In genomic region chr7:29035044-29035740, GRCh38 we compare ENCODE assay signal across 8 cellular contexts.
DNase-seq lines count a peak whose midpoint lies in the region; ATAC-seq and TF ChIP-seq lines count a peak whose summit lies in the region.
"Had no signal": no experiment of that assay in that cellular context is flagged by ENCODE, and none has a peak within 500 bp of the region (broad histone marks: within the 10 kb centered on the region; RNA-seq: fewer than 3 reads in every experiment).

No MANE protein-coding gene starts in this region.

- no peak for TF ChIP-seq CTCF in fibroblast of mammary gland (conservative IDR thresholded peaks at IDR 0.05; ENCODE audit: control insufficient read depth, insufficient read depth, low read depth, low read length)

- H3K4me3 ChIP-seq in fibroblast of mammary gland (ENCODE audit: control insufficient read depth, low read depth, low read length): no peak overlapping the region
- H3K4me3 ChIP-seq: SK-N-MC had no signal

- ATAC-seq in sciatic nerve (peak; percentile 79), HG02981 (IDR thresholded peaks at IDR 0.05; ENCODE audit: unreplicated experiment) (no peak), HG03439 (IDR thresholded peaks at IDR 0.05; ENCODE audit: unreplicated experiment) (no peak)

- peak; percentile 85 for DNase-seq in HPDE6-E6E7 (ENCODE audit: extremely low spot score)
- DNase-seq in SW480 (ENCODE audit: low spot score): peak; percentile 97
- DNase-seq in fibroblast of mammary gland (ENCODE audit: low read depth): peak; percentile 88
- no peak for DNase-seq in sciatic nerve (ENCODE audit: low spot score)
- DNase-seq in NCI-H748 (lab: John Stamatoyannopoulos, UW; ENCODE audit: unreplicated experiment): no peak

- intact Hi-C loops in sciatic nerve (cut with DNase I): no loop called here

Comparison
In these comparisons a context has a peak if more than half of its experiments do, and no peak if none do; other contexts are left out.
1. DNase-seq: peak in HPDE6-E6E7 (single experiment), SW480 (single experiment) and fibroblast of mammary gland (single experiment); none in sciatic nerve (single experiment) and NCI-H748 (single experiment).